ENCODE assay signal across 8 cellular contexts in genomic region chr15:82849556-82850241, GRCh38. TPM values are rescaled to one million over a fixed set of nuclear protein-coding genes. Genes with fewer than 3 reads are reported as not detected.
DNase-seq lines count a peak whose midpoint lies in the region; TF ChIP-seq lines count a peak whose summit lies in the region.

No MANE protein-coding gene starts in this region.

- H3K9me3 ChIP-seq in MG63 (no peaks in the 10 kb centered on the region), SU-DHL-6 (ENCODE audit: insufficient read depth, low read length) (no peaks in the 10 kb centered on the region)

- 0 out of 2 replicates have a peak overlapping the region, but pooled peaks have one; percentile 25 for H3K9ac ChIP-seq in SU-DHL-6 (ENCODE audit: low read length)

- H3K27ac ChIP-seq in SU-DHL-6 (ENCODE audit: low read depth, low read length): no peak overlapping the region

- H3K27me3 ChIP-seq in MG63 (no peaks in the 10 kb centered on the region), SU-DHL-6 (ENCODE audit: low read length) (no peaks in the 10 kb centered on the region)

- H3K4me3 ChIP-seq in MG63 (no peak overlapping the region), SU-DHL-6 (ENCODE audit: insufficient read depth, low read length, poor library complexity, severe bottlenecking) (no peak overlapping the region), cardiac fibroblast (replicated peaks in 1 of 2; ENCODE audit: low read depth in 2 of 2, low read length in 2 of 2) (no peak overlapping the region)

- peak; percentile 34 for TF ChIP-seq CTCF in GM13976 (IDR thresholded peaks at IDR 0.05; ENCODE audit: borderline replicate concordance, control extremely low read depth, extremely low read depth, insufficient read depth, missing control alignments)
- TF ChIP-seq CTCF in SU-DHL-6 (IDR thresholded peaks at IDR 0.05; ENCODE audit: insufficient read depth, low read length, poor library complexity, severe bottlenecking): peak; percentile 54
- peak; percentile 82 for TF ChIP-seq CTCF in cardiac fibroblast (IDR thresholded peaks at IDR 0.05; ENCODE audit: low read depth, low read length)

- DNase-seq in ACHN (peak; percentile 82), GM13976 (ENCODE audit: low spot score) (peak; percentile 81), MG63 (peak; percentile 39), cardiac fibroblast (ENCODE audit: low read depth in 2 of 2) (peak; percentile 86 to 88), islet precursor cell (peak; percentile 94), NK-92 (lab: John Stamatoyannopoulos, UW; ENCODE audit: unreplicated experiment) (no peak)
- peak; percentile 14 for DNase-seq in stimulated activated CD4-positive, alpha-beta T cell treated with anti-CD3 and anti-CD28 coated beads, Interleukin-12 subunit alpha, Interleukin-12 subunit beta, amount 100 ng/mL, for 4 hours

- peak overlapping the region; percentile 62 for H2AFZ ChIP-seq in SU-DHL-6 (ENCODE audit: low read depth, low read length, severe bottlenecking)

- H3K9me2 ChIP-seq in SU-DHL-6 (replicated peaks; ENCODE audit: insufficient read depth, low read length): no peaks in the 10 kb centered on the region

- H3F3A ChIP-seq in SU-DHL-6 (ENCODE audit: insufficient read depth): peaks cover 8% of the 10 kb centered on the region

- H4K20me1 ChIP-seq in SU-DHL-6 (ENCODE audit: low read depth, low read length): no peaks in the 10 kb centered on the region

- H3K4me2 ChIP-seq in SU-DHL-6 (ENCODE audit: low read depth, low read length, poor library complexity, severe bottlenecking): peak overlapping the region; percentile 14

- no peaks in the 10 kb centered on the region for H3K79me2 ChIP-seq in SU-DHL-6 (ENCODE audit: insufficient read depth, low read length)

- in situ Hi-C loops in ACHN (cut with HindIII; ENCODE audit: low pct_ligation_motif_present, low pct_unique_long_range_greater_than_20kb, low sequenced_read_pairs) (loop anchor here (10.0 kb wide), 1 partner anchor 135 kb away; the partner anchor contains the start of gene RAMAC), GM13976 (cut with MboI; ENCODE audit: low sequenced_read_pairs, unreplicated experiment) (no loop called here)

- H3K36me3 ChIP-seq in MG63 (no peaks in the 10 kb centered on the region), SU-DHL-6 (ENCODE audit: low read length) (no peaks in the 10 kb centered on the region)

RNA-seq across cellular contexts. Expression of gene WHAMM, which starts 40.3 kb away (rescaled TPM):
- 3.6 and 6.2 TPM in 2 replicates for total RNA-seq in MG63 (2014; rRNA removed; shearing (Covaris generic); ENCODE audit: low replicate concordance)

RNA-seq across cellular contexts. Expression of gene FSD2, which starts 43.8 kb away (rescaled TPM):
- not detected in 2 replicates for total RNA-seq in MG63 (2014; rRNA removed; shearing (Covaris generic); ENCODE audit: low replicate concordance)
